ENCODE assay signal across 9 cellular contexts in genomic region chr6:31441368-31442267, GRCh38. TPM values are rescaled to one million over a fixed set of nuclear protein-coding genes. Genes with fewer than 3 reads are reported as not detected.
DNase-seq lines count a peak whose midpoint lies in the region; ATAC-seq, FAIRE-seq and TF ChIP-seq lines count a peak whose summit lies in the region.
"Had no signal": no experiment of that assay in that cellular context is flagged by ENCODE, and none has a peak within 500 bp of the region (broad histone marks: within the 10 kb centered on the region; RNA-seq: fewer than 3 reads in every experiment).

No MANE protein-coding gene starts in this region.

- peaks cover 15% of the 10 kb centered on the region; the same call in 1 of the 2 replicates for H3K9me3 ChIP-seq in SU-DHL-6 (ENCODE audit: insufficient read depth, low read length)
- no peaks in the 10 kb centered on the region for H3K9me3 ChIP-seq in astrocyte (ENCODE audit: insufficient read depth, low read depth, low read length)

- H3K4me3 ChIP-seq in SU-DHL-6 (ENCODE audit: insufficient read depth, low read length, poor library complexity, severe bottlenecking) (no peak overlapping the region), astrocyte (ENCODE audit: insufficient read depth, low read depth, low read length) (no peak overlapping the region)

- TF ChIP-seq CTCF in D721Med (IDR thresholded peaks at IDR 0.05; ENCODE audit: insufficient read depth, missing control alignments) (peak; percentile 68), SU-DHL-6 (IDR thresholded peaks at IDR 0.05; ENCODE audit: insufficient read depth, low read length, poor library complexity, severe bottlenecking) (peak; percentile 96), astrocyte (IDR thresholded peaks at IDR 0.05; ENCODE audit: insufficient read depth, low read depth, low read length) (peak; percentile 62)

- ATAC-seq in HG03280 (IDR thresholded peaks at IDR 0.05; ENCODE audit: unreplicated experiment) = peak; percentile 65
- peak; percentile 98 for ATAC-seq in sciatic nerve
- ATAC-seq in HG02938 (IDR thresholded peaks at IDR 0.05; ENCODE audit: unreplicated experiment) = no peak
- no peak for ATAC-seq in HG02884 (IDR thresholded peaks at IDR 0.05; ENCODE audit: unreplicated experiment)

- H3K9me2 ChIP-seq in SU-DHL-6 (replicated peaks; ENCODE audit: insufficient read depth, low read length) = no peaks in the 10 kb centered on the region

- H3K4me3 Mint-ChIP-seq in astrocyte (ENCODE audit: unreplicated experiment) = no peak overlapping the region
- H3K4me3 Mint-ChIP-seq: dendritic cell treated with granulocyte-macrophage colony-stimulating factor and Interleukin-4, amounts not matched to agents 40 ng/mL and 50 ng/mL, for 4 days had no signal

- DNase-seq in D721Med (ENCODE audit: insufficient read length, low spot score) (peak; percentile 23), astrocyte (ENCODE audit: low read depth) (peak; percentile 8), hepatic stellate cell (ENCODE audit: low spot score) (peak; percentile 58), sciatic nerve (ENCODE audit: low spot score) (peak; percentile 93)

- H3K27ac Mint-ChIP-seq in astrocyte (ENCODE audit: unreplicated experiment) = no peak overlapping the region
- H3K27ac Mint-ChIP-seq: dendritic cell treated with granulocyte-macrophage colony-stimulating factor and Interleukin-4, amounts not matched to agents 40 ng/mL and 50 ng/mL, for 4 days had no signal

- H3K36me3 ChIP-seq in SU-DHL-6 (ENCODE audit: low read length) (no peaks in the 10 kb centered on the region), astrocyte (ENCODE audit: insufficient read depth, low read length) (no peaks in the 10 kb centered on the region)

- peaks cover 1% of the 10 kb centered on the region for H3K36me3 Mint-ChIP-seq in astrocyte (ENCODE audit: low read depth, unreplicated experiment)

- no peaks in the 10 kb centered on the region for H3K4me1 Mint-ChIP-seq in astrocyte (ENCODE audit: low read depth, unreplicated experiment)

- no peak overlapping the region for H3K4me2 ChIP-seq in SU-DHL-6 (ENCODE audit: low read depth, low read length, poor library complexity, severe bottlenecking)
- peak overlapping the region; percentile 39 for H3K4me2 ChIP-seq in astrocyte (ENCODE audit: low read length)

- H3F3A ChIP-seq in SU-DHL-6 (ENCODE audit: insufficient read depth) = no peaks in the 10 kb centered on the region

- H3K27me3 Mint-ChIP-seq in astrocyte (ENCODE audit: low read depth, unreplicated experiment) = peaks cover 22% of the 10 kb centered on the region

- no peaks in the 10 kb centered on the region for H3K4me1 ChIP-seq in astrocyte (ENCODE audit: insufficient read depth, low read length)

- no peak overlapping the region for H2AFZ ChIP-seq in SU-DHL-6 (ENCODE audit: low read depth, low read length, severe bottlenecking)
- peak overlapping the region; percentile 12 for H2AFZ ChIP-seq in astrocyte (ENCODE audit: low read depth, low read length)

- H4K20me1 ChIP-seq in SU-DHL-6 (ENCODE audit: low read depth, low read length) (no peaks in the 10 kb centered on the region), astrocyte (ENCODE audit: insufficient read depth, low read length) (no peaks in the 10 kb centered on the region)

- H3K27me3 ChIP-seq in SU-DHL-6 (ENCODE audit: low read length) (peaks cover 5% of the 10 kb centered on the region; the same call in 1 of the 2 replicates), astrocyte (ENCODE audit: insufficient read depth, low read length) (peaks cover 24% of the 10 kb centered on the region)

- intact Hi-C loops in sciatic nerve (cut with DNase I) = loop anchor here (5.0 kb wide), 1 partner anchor 44 kb away; no protein-coding TSS in a partner anchor

- no peak overlapping the region for H3K27ac ChIP-seq in SU-DHL-6 (ENCODE audit: low read depth, low read length)
- H3K27ac ChIP-seq in astrocyte (ENCODE audit: low read depth, low read length) = no peak overlapping the region

- H3K9ac ChIP-seq in SU-DHL-6 (ENCODE audit: low read length) (no peak overlapping the region), astrocyte (ENCODE audit: low read length) (no peak overlapping the region)

- no peak for FAIRE-seq in D721Med (lab: Jason Lieb, UNC)
- FAIRE-seq in astrocyte (lab: Jason Lieb, UNC) = no peak

- no peaks in the 10 kb centered on the region for H3K79me2 ChIP-seq in SU-DHL-6 (ENCODE audit: insufficient read depth, low read length)
- no peaks in the 10 kb centered on the region for H3K79me2 ChIP-seq in astrocyte (ENCODE audit: insufficient read depth, low read length)

- peaks cover 13% of the 10 kb centered on the region for H3K9me3 Mint-ChIP-seq in astrocyte (ENCODE audit: unreplicated experiment)

RNA-seq across cellular contexts. Expression of gene MICA, which starts 38.2 kb away (rescaled TPM):
- total RNA-seq in astrocyte (70.0 and 70.6 TPM in 2 replicates), sciatic nerve (26.5 TPM)

RNA-seq across cellular contexts. Expression of gene MICB, which starts 56.3 kb away (rescaled TPM):
- total RNA-seq in astrocyte (4.1 and 5.8 TPM in 2 replicates), sciatic nerve (2.9 TPM)

Comparison
In these comparisons a context has a peak if more than half of its experiments do, and no peak if none do; other contexts are left out.
1. DNase-seq: peak in every context shown above with its lines; median percentile 93 in sciatic nerve; 58 in hepatic stellate cell; 23 in D721Med; 8 in astrocyte.
2. ATAC-seq: peak in HG03280 (single experiment) and sciatic nerve (single experiment); none in HG02938 (single experiment) and HG02884 (single experiment).
3. Peak in every context shown above with its lines, with median percentiles within 50 percentile points of each other: CTCF ChIP-seq.